ENCODE assay signal across 8 cellular contexts in genomic region chr20:48374041-48374907, GRCh38.
DNase-seq lines count a peak whose midpoint lies in the region; TF ChIP-seq lines count a peak whose summit lies in the region.
"Not testable (repeated sequence)": the region's sequence is repeated elsewhere in the genome, so short reads cannot be mapped to it uniquely, and the experiment has no call there.

No MANE protein-coding gene starts in this region.

- 51% methylated on average over 20 of the region's 26 CpGs for WGBS in esophagus muscularis mucosa
- WGBS in spleen, 5 donors = 23 to 35% (median 31%) methylated on average over 23 to 26 of the region's 26 CpGs

- intact Hi-C loops in activated naive CD4-positive, alpha-beta T cell treated with anti-CD3 and anti-CD28 coated beads for 36 hours (cut with micrococcal nuclease); esophagus muscularis mucosa (cut with DNase I); spleen (cut with DNase I; ENCODE audit: low total_unique reads): not testable (repeated sequence)

- H3K36me3 Mint-ChIP-seq in activated naive CD4-positive, alpha-beta T cell treated with anti-CD3 and anti-CD28 coated beads for 36 hours (ENCODE audit: low read depth) = not testable (repeated sequence)

- not testable (repeated sequence) for H3K4me3 Mint-ChIP-seq in activated naive CD4-positive, alpha-beta T cell treated with anti-CD3 and anti-CD28 coated beads for 36 hours

- TF ChIP-seq CTCF in esophagus muscularis mucosa (IDR thresholded peaks at IDR 0.05) (peak; percentile 26 to 50 (median 46)), spleen (IDR thresholded peaks at IDR 0.05 in 8 of 11, conservative IDR thresholded peaks at IDR 0.05 in 3 of 11) (peak in 2 of 11 experiments; percentile 10 to 35)

- not testable (repeated sequence) for H3K27me3 ChIP-seq in esophagus muscularis mucosa
- H3K27me3 ChIP-seq in spleen (replicated peaks in 1 of 7) = peaks cover 0 to 35% (median 0%) of the 10 kb centered on the region in 7 donors

- DNase-seq in D341Med (ENCODE audit: low spot score) (peak; percentile 46), HuH-7 (ENCODE audit: low spot score) (peak; percentile 47), NCI-H748 (lab: John Stamatoyannopoulos, UW; ENCODE audit: unreplicated experiment) (peak; percentile 76), iPS-NIHi7 (ENCODE audit: extremely low spot score) (peak; percentile 49), mucosa of gallbladder (ENCODE audit: low spot score) (peak; percentile 49), spleen (peak; percentile 79)
- peak; percentile 30 for DNase-seq in activated naive CD4-positive, alpha-beta T cell treated with anti-CD3 and anti-CD28 coated beads for 36 hours
- DNase-seq in esophagus muscularis mucosa (ENCODE audit: extremely low spot score) = not testable (repeated sequence)

- H3K4me3 ChIP-seq in esophagus muscularis mucosa, spleen: not testable (repeated sequence)

- peaks cover 13% of the 10 kb centered on the region for H3K27me3 Mint-ChIP-seq in activated naive CD4-positive, alpha-beta T cell treated with anti-CD3 and anti-CD28 coated beads for 36 hours (ENCODE audit: low read depth)

- H3K36me3 ChIP-seq in esophagus muscularis mucosa, spleen: not testable (repeated sequence)

- TF ChIP-seq EP300 in esophagus muscularis mucosa (IDR thresholded peaks at IDR 0.05) = not testable (repeated sequence)

- TF ChIP-seq POLR2A in esophagus muscularis mucosa (IDR thresholded peaks at IDR 0.05; ENCODE audit: low read depth); spleen (IDR thresholded peaks at IDR 0.05): not testable (repeated sequence)

- H3K4me1 ChIP-seq in esophagus muscularis mucosa (peaks cover 13 to 26% (median 23%) of the 10 kb centered on the region in 4 donors), spleen (peaks cover 0 to 16% (median 10%) of the 10 kb centered on the region in 6 donors)

- CTCF ChIA-PET in activated naive CD4-positive, alpha-beta T cell treated with anti-CD3 and anti-CD28 coated beads for 36 hours (lab: Charles Lee) = not testable (repeated sequence)

- H3K9me3 ChIP-seq in esophagus muscularis mucosa, spleen: not testable (repeated sequence)

- peak overlapping the region in 3 of 4 donors; percentile 32 to 48 (median 34) for H3K27ac ChIP-seq in esophagus muscularis mucosa (replicated peaks in 1 of 4)
- H3K27ac ChIP-seq in spleen = not testable (repeated sequence)

- not testable (repeated sequence) for H3K9me3 Mint-ChIP-seq in activated naive CD4-positive, alpha-beta T cell treated with anti-CD3 and anti-CD28 coated beads for 36 hours

- not testable (repeated sequence) for H3K27ac Mint-ChIP-seq in activated naive CD4-positive, alpha-beta T cell treated with anti-CD3 and anti-CD28 coated beads for 36 hours

- not testable (repeated sequence) for H3K4me1 Mint-ChIP-seq in activated naive CD4-positive, alpha-beta T cell treated with anti-CD3 and anti-CD28 coated beads for 36 hours (ENCODE audit: low read depth)
